In the genomic region with DNA sequence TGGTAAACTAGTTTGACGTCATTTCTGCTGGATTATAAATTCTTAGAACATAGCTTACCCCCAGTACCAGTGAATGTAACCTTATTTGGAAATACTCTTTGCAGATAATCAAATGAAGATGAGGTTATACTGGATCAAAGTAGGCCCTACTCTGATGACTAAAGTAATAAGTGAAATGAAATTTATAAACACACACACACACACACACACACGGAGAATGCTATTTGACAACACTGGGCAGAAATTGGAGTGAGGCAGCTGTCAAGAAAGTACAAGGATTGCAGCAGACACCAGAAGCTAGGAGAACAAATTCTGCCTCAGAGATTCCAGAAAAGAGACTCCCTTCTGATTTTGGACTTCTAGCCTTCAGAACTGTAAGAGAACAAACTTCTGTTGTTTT, we compare ENCODE assay signal across 12 cellular contexts.
"Had no signal": no experiment of that assay in that cellular context is flagged by ENCODE, and none has a peak within 500 bp of the region (broad histone marks: within the 10 kb centered on the region; RNA-seq: fewer than 3 reads in every experiment).

No MANE protein-coding gene starts in this region.

- H3K27ac ChIP-seq: gastrocnemius medialis, transverse colon had no signal

- FAIRE-seq: small intestine had no signal

- H3K27me3 ChIP-seq: gastrocnemius medialis, transverse colon had no signal

- H3K4me1 ChIP-seq: gastrocnemius medialis, transverse colon had no signal

- H3K36me3 ChIP-seq: gastrocnemius medialis, transverse colon had no signal

- H3K9me3 ChIP-seq: gastrocnemius medialis, transverse colon had no signal

- DNase-seq: activated B cell treated with CpG ODN at 0.5 μM for 24 hours; activated CD4-positive, alpha-beta T cell treated with anti-CD3 and anti-CD28 coated beads, Interleukin-2, amount 10 ng/mL, durations not matched to agents 7 days and 5 days; activated T-cell treated with anti-CD3 and anti-CD28 coated beads, Interleukin-2, amount 50 U/mL, for 1 hour; amniotic stem cell; cerebellar nuclear complex; endodermal cell; gastrocnemius medialis; kidney glomerular epithelial cell; retina; small intestine; transverse colon had no signal

- ATAC-seq: gastrocnemius medialis; stimulated activated memory B cell treated with anti-CD40 and anti-IgM and Interleukin-4, amounts not matched to agents 10 μg/mL and 1 μg/mL and 100 μg/mL, for 72 hours had no signal

- H3K4me3 ChIP-seq: gastrocnemius medialis, transverse colon had no signal
